Comparison of ENCODE assay signal across 13 cellular contexts in the genomic region with DNA sequence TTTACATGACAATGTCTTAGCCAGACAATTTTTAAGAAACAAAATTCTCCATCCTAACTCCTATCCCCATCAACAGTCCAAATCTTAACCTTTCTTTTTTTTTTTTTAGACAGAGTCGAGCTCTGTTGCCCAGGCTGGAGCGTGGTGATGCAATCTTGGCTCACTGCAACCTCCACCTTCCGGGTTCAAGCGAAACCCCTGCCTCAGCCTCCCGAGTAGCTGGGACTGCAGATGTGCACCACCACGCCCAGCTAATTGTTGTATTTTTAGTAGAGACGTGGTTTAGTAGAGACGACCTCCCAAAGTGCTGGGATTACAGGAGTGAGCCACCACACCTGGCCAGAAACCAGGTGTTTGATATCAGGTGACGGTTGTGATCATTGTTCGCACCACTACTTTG. TPM values are rescaled to one million over a fixed set of nuclear protein-coding genes. Genes with fewer than 3 reads are reported as not detected.
DNase-seq lines count a peak whose midpoint lies in the region; ATAC-seq and TF ChIP-seq lines count a peak whose summit lies in the region.
"Had no signal": no experiment of that assay in that cellular context is flagged by ENCODE, and none has a peak within 500 bp of the region (broad histone marks: within the 10 kb centered on the region; RNA-seq: fewer than 3 reads in every experiment).

No MANE protein-coding gene starts in this region.

- H3K9me3 ChIP-seq in ascending aorta (no peaks in the 10 kb centered on the region), left ventricle myocardium inferior (replicated peaks) (no peaks in the 10 kb centered on the region)

- H3K9me3 Mint-ChIP-seq in natural killer cell treated with Interleukin-12 subunit alpha and Interleukin-12 subunit beta and Interleukin-15 and Interleukin-18, amount 100 ng/mL, for 72 hours, result no peaks in the 10 kb centered on the region
- H3K9me3 Mint-ChIP-seq: central memory CD8-positive, alpha-beta T cell; naive thymus-derived CD4-positive, alpha-beta T cell had no signal

- DNase-seq in ELR (ENCODE audit: low read depth) (peak; percentile 30), ascending aorta (ENCODE audit: low spot score in 2 of 2) (no peak), left ventricle myocardium inferior (no peak), skeletal muscle cell (ENCODE audit: low read depth) (no peak), NCI-H526 (lab: John Stamatoyannopoulos, UW) (no peak), NCI-H2171 (lab: John Stamatoyannopoulos, UW) (no peak)
- no peak for DNase-seq in natural killer cell treated with Interleukin-12 subunit alpha and Interleukin-12 subunit beta and Interleukin-15 and Interleukin-18, amount 100 ng/mL, for 72 hours (ENCODE audit: low spot score)
- no peak for DNase-seq in activated T-cell treated with anti-CD3 and anti-CD28 coated beads, Interleukin-2, amount 50 U/mL, for 48 hours
- DNase-seq: naive thymus-derived CD4-positive, alpha-beta T cell; NCI-H774 had no signal

- TF ChIP-seq CTCF in ascending aorta (IDR thresholded peaks at IDR 0.05) (no peak), left ventricle myocardium inferior (IDR thresholded peaks at IDR 0.05; ENCODE audit: borderline replicate concordance) (no peak)

- peaks cover 21 to 24% of the 10 kb centered on the region in 2 donors for H3K4me1 Mint-ChIP-seq in natural killer cell treated with Interleukin-12 subunit alpha and Interleukin-12 subunit beta and Interleukin-15 and Interleukin-18, amount 100 ng/mL, for 72 hours (ENCODE audit: low read depth in 2 of 2)

- no peak for ATAC-seq in natural killer cell treated with Interleukin-12 subunit alpha and Interleukin-12 subunit beta and Interleukin-15 and Interleukin-18, amount 100 ng/mL, for 72 hours
- ATAC-seq: GM12878; naive thymus-derived CD4-positive, alpha-beta T cell had no signal

- H3K4me3 ChIP-seq in ascending aorta (peak overlapping the region; percentile 7 to 50), left ventricle myocardium inferior (peak overlapping the region; percentile 47), skeletal muscle cell (ENCODE audit: low read depth, low read length) (peak overlapping the region; percentile 18)
- H3K4me3 ChIP-seq: GM12878 had no signal

- H3K36me3 ChIP-seq in ascending aorta (no peaks in the 10 kb centered on the region), left ventricle myocardium inferior (no peaks in the 10 kb centered on the region)

- intact Hi-C loops in ascending aorta (cut with DNase I), result loop anchor here (5.0 kb wide), 2 partner anchors 133 to 153 kb away; a partner anchor contains a TSS
- intact Hi-C loops in left ventricle myocardium inferior (cut with micrococcal nuclease), result no loop called here

- no peaks in the 10 kb centered on the region for H3K27me3 ChIP-seq in ascending aorta
- no peaks in the 10 kb centered on the region for H3K27me3 ChIP-seq in left ventricle myocardium inferior (ENCODE audit: low read depth)

- no peak overlapping the region for H3K27ac Mint-ChIP-seq in natural killer cell treated with Interleukin-12 subunit alpha and Interleukin-12 subunit beta and Interleukin-15 and Interleukin-18, amount 100 ng/mL, for 72 hours

- H3K4me1 ChIP-seq in ascending aorta, result peaks cover 23 to 82% of the 10 kb centered on the region in 2 donors
- H3K4me1 ChIP-seq in left ventricle myocardium inferior, result peaks cover 99% of the 10 kb centered on the region

- H3K27me3 Mint-ChIP-seq in natural killer cell treated with Interleukin-12 subunit alpha and Interleukin-12 subunit beta and Interleukin-15 and Interleukin-18, amount 100 ng/mL, for 72 hours, result no peaks in the 10 kb centered on the region
- H3K27me3 Mint-ChIP-seq: central memory CD8-positive, alpha-beta T cell; naive thymus-derived CD4-positive, alpha-beta T cell had no signal

- H3K27ac ChIP-seq in ascending aorta, result peak overlapping the region; percentile 95 to 98
- peak overlapping the region; percentile 96 for H3K27ac ChIP-seq in left ventricle myocardium inferior (replicated peaks)

- no peak overlapping the region for H3K4me3 Mint-ChIP-seq in natural killer cell treated with Interleukin-12 subunit alpha and Interleukin-12 subunit beta and Interleukin-15 and Interleukin-18, amount 100 ng/mL, for 72 hours
- H3K4me3 Mint-ChIP-seq: central memory CD8-positive, alpha-beta T cell; naive thymus-derived CD4-positive, alpha-beta T cell had no signal

- H3K36me3 Mint-ChIP-seq in natural killer cell treated with Interleukin-12 subunit alpha and Interleukin-12 subunit beta and Interleukin-15 and Interleukin-18, amount 100 ng/mL, for 72 hours, result no peaks in the 10 kb centered on the region
- H3K36me3 Mint-ChIP-seq: naive thymus-derived CD4-positive, alpha-beta T cell had no signal

RNA-seq across cellular contexts. Expression of a gene that starts 10.2 kb away (rescaled TPM):
- total RNA-seq in ascending aorta (99.1 TPM), left ventricle myocardium inferior (30.7 TPM)
- total RNA-seq in natural killer cell treated with Interleukin-12 subunit alpha and Interleukin-12 subunit beta and Interleukin-15 and Interleukin-18, amount 100 ng/mL, for 72 hours, result 10 to 100 TPM; 28.1 to 45.2 TPM

RNA-seq across cellular contexts. Expression of a gene that starts 51.4 kb away (rescaled TPM):
- total RNA-seq in ascending aorta (not detected), left ventricle myocardium inferior (not detected)
- not detected for total RNA-seq in natural killer cell treated with Interleukin-12 subunit alpha and Interleukin-12 subunit beta and Interleukin-15 and Interleukin-18, amount 100 ng/mL, for 72 hours
- total RNA-seq: GM12878; naive thymus-derived CD4-positive, alpha-beta T cell; T-helper 2 cell treated with Interferon-gamma antibody and Interleukin-4, amounts not matched to agents 100 ng/mL and 5 ng/mL, for 36 hours had no signal
